Comparison of ENCODE assay signal across 8 cellular contexts in the genomic region with DNA sequence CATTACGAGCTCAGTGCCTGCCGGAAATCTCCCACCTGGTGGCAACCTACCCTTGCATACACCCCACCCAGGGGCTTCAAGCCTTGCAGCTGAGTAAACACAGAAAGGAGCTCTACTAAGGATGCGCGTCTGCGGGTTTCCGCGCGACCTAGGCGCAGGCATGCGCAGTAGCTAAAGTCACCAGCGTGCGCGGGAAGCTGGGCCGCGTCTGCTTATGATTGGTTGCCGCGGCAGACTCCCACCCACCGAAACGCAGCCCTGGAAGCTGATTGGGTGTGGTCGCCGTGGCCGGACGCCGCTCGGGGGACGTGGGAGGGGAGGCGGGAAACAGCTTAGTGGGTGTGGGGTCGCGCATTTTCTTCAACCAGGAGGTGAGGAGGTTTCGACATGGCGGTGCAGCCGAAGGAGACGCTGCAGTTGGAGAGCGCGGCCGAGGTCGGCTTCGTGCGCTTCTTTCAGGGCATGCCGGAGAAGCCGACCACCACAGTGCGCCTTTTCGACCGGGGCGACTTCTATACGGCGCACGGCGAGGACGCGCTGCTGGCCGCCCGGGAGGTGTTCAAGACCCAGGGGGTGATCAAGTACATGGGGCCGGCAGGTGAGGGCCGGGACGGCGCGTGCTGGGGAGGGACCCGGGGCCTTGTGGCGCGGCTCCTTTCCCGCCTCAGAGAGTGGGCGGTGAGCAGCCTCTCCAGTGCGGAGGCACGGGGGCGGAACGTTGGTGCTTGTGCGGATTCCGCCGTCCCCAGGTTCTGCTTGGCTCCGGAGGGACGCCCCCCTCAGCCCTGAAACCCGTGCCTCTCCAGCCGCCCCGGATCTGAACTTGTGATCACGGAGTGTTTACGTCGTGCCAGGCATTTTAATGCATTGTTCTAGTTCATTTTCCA. TPM values are rescaled to one million over a fixed set of nuclear protein-coding genes. Genes with fewer than 3 reads are reported as not detected.
DNase-seq lines count a peak whose midpoint lies in the region; ATAC-seq and TF ChIP-seq lines count a peak whose summit lies in the region.

A gene (plus strand): TSS at position 352 of the 887 bp plus-strand sequence. CDS start 36 bp downstream, at position 388.

- peaks cover 2% of the 10 kb centered on the region for H3K9me3 Mint-ChIP-seq in activated naive CD8-positive, alpha-beta T cell treated with anti-CD3 and anti-CD28 coated beads, Interleukin-2, amount 10 ng/mL, durations not matched to agents 7 days and 5 days

- H3K36me3 Mint-ChIP-seq in activated naive CD8-positive, alpha-beta T cell treated with anti-CD3 and anti-CD28 coated beads, Interleukin-2, amount 10 ng/mL, durations not matched to agents 7 days and 5 days: peaks cover 28% of the 10 kb centered on the region

- H3K9me3 ChIP-seq in ovary (no peaks in the 10 kb centered on the region), thyroid gland (no peaks in the 10 kb centered on the region)

- H3K27me3 Mint-ChIP-seq in activated naive CD8-positive, alpha-beta T cell treated with anti-CD3 and anti-CD28 coated beads, Interleukin-2, amount 10 ng/mL, durations not matched to agents 7 days and 5 days: no peaks in the 10 kb centered on the region

- TF ChIP-seq CTCF in GM12875 (IDR thresholded peaks at IDR 0.05; ENCODE audit: borderline replicate concordance, insufficient read depth, low read depth, low read length) (no peak), ovary (IDR thresholded peaks at IDR 0.05) (no peak), thyroid gland (IDR thresholded peaks at IDR 0.05) (no peak)

- ATAC-seq in HG02763 (IDR thresholded peaks at IDR 0.05; ENCODE audit: unreplicated experiment): peak; percentile 98
- ATAC-seq in activated naive CD8-positive, alpha-beta T cell treated with anti-CD3 and anti-CD28 coated beads, Interleukin-2, amount 10 ng/mL, durations not matched to agents 7 days and 5 days (ENCODE audit: low read depth): peak; percentile 92
- peak; percentile 99 for ATAC-seq in Right ventricle myocardium inferior

- H3K36me3 ChIP-seq in ovary (no peaks in the 10 kb centered on the region), thyroid gland (no peaks in the 10 kb centered on the region)

- H3K4me1 ChIP-seq in ovary (ENCODE audit: insufficient read depth) (peaks cover 10% of the 10 kb centered on the region), thyroid gland (peaks cover 6 to 17% of the 10 kb centered on the region in 2 donors)

- TF ChIP-seq POLR2A in ovary (IDR thresholded peaks at IDR 0.05) (no peak), thyroid gland (IDR thresholded peaks at IDR 0.05) (peak in 1 of 2 donors; percentile 72)

- TF ChIP-seq EP300 in ovary (IDR thresholded peaks at IDR 0.05): no peak

- WGBS in ovary, 3 donors: 0% methylated on average over 69 to 78 of the region's 78 CpGs
- 0% methylated on average over 20 to 54 of the region's 78 CpGs for WGBS in thyroid gland, 2 donors

- POLR2A ChIA-PET in activated naive CD8-positive, alpha-beta T cell treated with anti-CD3 and anti-CD28 coated beads, Interleukin-2, amount 10 ng/mL, durations not matched to agents 7 days and 5 days (lab: Charles Lee): interaction anchor here (0.7 to 2.6 kb wide), 10 partner anchors 9 to 1792 kb away, joined by 3 to 15 read pairs (median 3); a partner anchor contains a TSS

- H3K4me3 ChIP-seq in GM12875 (ENCODE audit: low read depth, low read length): peak within 1 kb of the TSS; percentile 77
- H3K4me3 ChIP-seq in ovary: peak within 1 kb of the TSS; percentile 87
- H3K4me3 ChIP-seq in thyroid gland (replicated peaks in 1 of 3): peak within 1 kb of the TSS; percentile 6 to 77 (median 69)

- H3K4me1 Mint-ChIP-seq in activated naive CD8-positive, alpha-beta T cell treated with anti-CD3 and anti-CD28 coated beads, Interleukin-2, amount 10 ng/mL, durations not matched to agents 7 days and 5 days: peaks cover 27% of the 10 kb centered on the region

- H3K27ac ChIP-seq in ovary: no peak within 1 kb of the TSS
- peak within 1 kb of the TSS in 2 of 3 donors; percentile 27 to 41 for H3K27ac ChIP-seq in thyroid gland

- H3K27me3 ChIP-seq in ovary (no peaks in the 10 kb centered on the region), thyroid gland (no peaks in the 10 kb centered on the region)

- H3K4me3 Mint-ChIP-seq in activated naive CD8-positive, alpha-beta T cell treated with anti-CD3 and anti-CD28 coated beads, Interleukin-2, amount 10 ng/mL, durations not matched to agents 7 days and 5 days: peak within 1 kb of the TSS; percentile 99

- DNase-seq in NCI-H1417 treated with DMSO at 0.1 percent for 48 hours (lab: John Stamatoyannopoulos, UW) (peak; percentile 97), SW 1271 (lab: John Stamatoyannopoulos, UW) (peak; percentile 77 to 94), Right ventricle myocardium inferior (ENCODE audit: missing footprints) (peak; percentile 96), ovary (peak; percentile 83 to 93 (median 88)), thyroid gland (peak; percentile 92 to 94)
- peak; percentile 89 for DNase-seq in activated naive CD8-positive, alpha-beta T cell treated with anti-CD3 and anti-CD28 coated beads, Interleukin-2, amount 10 ng/mL, durations not matched to agents 7 days and 5 days

- peak within 1 kb of the TSS; percentile 96 for H3K27ac Mint-ChIP-seq in activated naive CD8-positive, alpha-beta T cell treated with anti-CD3 and anti-CD28 coated beads, Interleukin-2, amount 10 ng/mL, durations not matched to agents 7 days and 5 days

- intact Hi-C loops in Right ventricle myocardium inferior (cut with DNase I) (no loop called here), ovary (cut with DNase I) (no loop called here), thyroid gland (cut with DNase I) (no loop called here)

RNA-seq across cellular contexts. Expression of the gene that starts here (rescaled TPM):
- 10 to 100 TPM; 43.9 to 46.8 TPM for total RNA-seq in activated naive CD8-positive, alpha-beta T cell treated with anti-CD3 and anti-CD28 coated beads, Interleukin-2, amount 10 ng/mL, durations not matched to agents 7 days and 5 days
- total RNA-seq in Right ventricle myocardium inferior (13.2 TPM), ovary (10 to 100 TPM in 5 of 7 donors, 1 to 10 TPM in 2; 8.5 to 16.4 (median 10.7) TPM), thyroid gland (10 to 100 TPM; 21.7 to 28.4 (median 24.3) TPM)
- 10 to 100 TPM; 10.3 to 11.1 TPM for polyA plus RNA-seq in ovary

Comparison
In these comparisons a context has a peak if more than half of its experiments do, and no peak if none do; other contexts are left out.
1. H3K27ac ChIP-seq: peak in thyroid gland (2 of 3); none in ovary (0 of 2).
2. Peak in every context shown above with its lines, with median percentiles within 50 percentile points of each other: H3K4me3 ChIP-seq, ATAC-seq and DNase-seq.